In the genomic region with DNA sequence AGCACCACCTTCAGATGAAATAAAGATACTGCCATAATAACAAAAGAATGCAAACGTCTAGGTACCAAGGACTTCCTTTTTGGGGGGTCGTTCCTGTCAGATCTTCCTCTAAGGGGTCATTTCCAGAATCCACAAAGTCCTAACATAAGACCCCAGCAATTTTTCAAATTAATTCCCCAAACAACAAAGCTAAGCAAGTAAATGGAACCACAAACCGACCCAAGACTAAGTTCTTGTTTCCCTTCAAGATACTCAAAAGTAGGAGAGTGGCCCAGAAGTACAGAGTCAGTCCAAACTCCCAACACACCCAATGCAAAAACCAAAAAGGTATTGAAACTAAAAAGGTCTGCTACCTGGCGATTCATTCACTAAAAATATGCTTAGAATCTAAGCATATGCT, we compare ENCODE assay signal across 8 cellular contexts. TPM values are rescaled to one million over a fixed set of nuclear protein-coding genes. Genes with fewer than 3 reads are reported as not detected.
DNase-seq lines count a peak whose midpoint lies in the region; ATAC-seq and TF ChIP-seq lines count a peak whose summit lies in the region.

No MANE protein-coding gene starts in this region.

- DNase-seq in fibroblast of villous mesenchyme (ENCODE audit: low read depth) = no peak
- no peak for DNase-seq in skeletal muscle cell (ENCODE audit: low read depth)
- DNase-seq in superior temporal gyrus (ENCODE audit: extremely low spot score) = no peak
- DNase-seq in NCI-H69 (lab: John Stamatoyannopoulos, UW) = no peak
- no peak for DNase-seq in NCI-H1092 treated with DMSO at 0.1 percent for 48 hours (lab: John Stamatoyannopoulos, UW)
- DNase-seq in NCI-H526 (lab: John Stamatoyannopoulos, UW) = no peak

- no peak for TF ChIP-seq CTCF in fibroblast of villous mesenchyme (IDR thresholded peaks at IDR 0.05; ENCODE audit: insufficient read depth, low read depth, low read length)

- H3K4me3 ChIP-seq in fibroblast of villous mesenchyme (ENCODE audit: low read depth, low read length) = peak overlapping the region; percentile 77
- peak overlapping the region; percentile 67 for H3K4me3 ChIP-seq in skeletal muscle cell (ENCODE audit: low read depth, low read length)

- ATAC-seq in GM19395 (IDR thresholded peaks at IDR 0.05; ENCODE audit: unreplicated experiment) = peak; percentile 5
- peak; percentile 30 for ATAC-seq in SK-N-SH treated with all-trans-retinoic acid at 6 μM for 48 hours

TF ChIP-seq in SK-N-SH treated with all-trans-retinoic acid at 6 μM for 48 hours, 23 proteins besides CTCF, POLR2A, EP300 and RAD21:
- TF ChIP-seq ZFP3 (CRISPR knock-in tag; IDR thresholded peaks at IDR 0.05) = no peak
- no peak for TF ChIP-seq ZNF565 (CRISPR knock-in tag; conservative IDR thresholded peaks at IDR 0.05; ENCODE audit: low read depth)
- TF ChIP-seq PPARA (CRISPR knock-in tag; IDR thresholded peaks at IDR 0.05; ENCODE audit: borderline replicate concordance) = no peak
- TF ChIP-seq, protein P1, sequence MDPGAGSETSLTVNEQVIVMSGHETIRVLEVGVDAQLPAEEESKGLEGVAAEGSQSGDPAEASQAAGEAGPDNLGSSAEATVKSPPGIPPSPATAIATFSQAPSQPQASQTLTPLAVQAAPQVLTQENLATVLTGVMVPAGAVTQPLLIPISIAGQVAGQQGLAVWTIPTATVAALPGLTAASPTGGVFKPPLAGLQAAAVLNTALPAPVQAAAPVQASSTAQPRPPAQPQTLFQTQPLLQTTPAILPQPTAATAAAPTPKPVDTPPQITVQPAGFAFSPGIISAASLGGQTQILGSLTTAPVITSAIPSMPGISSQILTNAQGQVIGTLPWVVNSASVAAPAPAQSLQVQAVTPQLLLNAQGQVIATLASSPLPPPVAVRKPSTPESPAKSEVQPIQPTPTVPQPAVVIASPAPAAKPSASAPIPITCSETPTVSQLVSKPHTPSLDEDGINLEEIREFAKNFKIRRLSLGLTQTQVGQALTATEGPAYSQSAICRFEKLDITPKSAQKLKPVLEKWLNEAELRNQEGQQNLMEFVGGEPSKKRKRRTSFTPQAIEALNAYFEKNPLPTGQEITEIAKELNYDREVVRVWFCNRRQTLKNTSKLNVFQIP (CRISPR knock-in tag; IDR thresholded peaks at IDR 0.05; ENCODE audit: borderline replicate concordance, low read depth) = no peak
- TF ChIP-seq ZNF8 (CRISPR knock-in tag; IDR thresholded peaks at IDR 0.05) = no peak
- no peak for TF ChIP-seq ARNTL (CRISPR knock-in tag; IDR thresholded peaks at IDR 0.05; ENCODE audit: borderline replicate concordance, low read depth)
- TF ChIP-seq ZNF70 (CRISPR knock-in tag; IDR thresholded peaks at IDR 0.05) = no peak
- no peak for TF ChIP-seq CSDC2 (CRISPR knock-in tag; IDR thresholded peaks at IDR 0.05)
- TF ChIP-seq TCF4 (CRISPR knock-in tag; IDR thresholded peaks at IDR 0.05; ENCODE audit: borderline replicate concordance) = no peak
- no peak for TF ChIP-seq TOX (CRISPR knock-in tag; IDR thresholded peaks at IDR 0.05; ENCODE audit: borderline replicate concordance)
- TF ChIP-seq ISL1 (CRISPR knock-in tag; IDR thresholded peaks at IDR 0.05) = no peak
- no peak for TF ChIP-seq CREB5 (CRISPR knock-in tag; IDR thresholded peaks at IDR 0.05; ENCODE audit: low read depth)
- TF ChIP-seq OSR1 (CRISPR knock-in tag; IDR thresholded peaks at IDR 0.05) = no peak

RNA-seq across cellular contexts. Expression of gene RYK, which starts 1.2 kb away (rescaled TPM):
- 103 and 161 TPM in 2 replicates for total RNA-seq in fibroblast of villous mesenchyme
